Comparison of ENCODE assay signal across 8 cellular contexts in the genomic region with DNA sequence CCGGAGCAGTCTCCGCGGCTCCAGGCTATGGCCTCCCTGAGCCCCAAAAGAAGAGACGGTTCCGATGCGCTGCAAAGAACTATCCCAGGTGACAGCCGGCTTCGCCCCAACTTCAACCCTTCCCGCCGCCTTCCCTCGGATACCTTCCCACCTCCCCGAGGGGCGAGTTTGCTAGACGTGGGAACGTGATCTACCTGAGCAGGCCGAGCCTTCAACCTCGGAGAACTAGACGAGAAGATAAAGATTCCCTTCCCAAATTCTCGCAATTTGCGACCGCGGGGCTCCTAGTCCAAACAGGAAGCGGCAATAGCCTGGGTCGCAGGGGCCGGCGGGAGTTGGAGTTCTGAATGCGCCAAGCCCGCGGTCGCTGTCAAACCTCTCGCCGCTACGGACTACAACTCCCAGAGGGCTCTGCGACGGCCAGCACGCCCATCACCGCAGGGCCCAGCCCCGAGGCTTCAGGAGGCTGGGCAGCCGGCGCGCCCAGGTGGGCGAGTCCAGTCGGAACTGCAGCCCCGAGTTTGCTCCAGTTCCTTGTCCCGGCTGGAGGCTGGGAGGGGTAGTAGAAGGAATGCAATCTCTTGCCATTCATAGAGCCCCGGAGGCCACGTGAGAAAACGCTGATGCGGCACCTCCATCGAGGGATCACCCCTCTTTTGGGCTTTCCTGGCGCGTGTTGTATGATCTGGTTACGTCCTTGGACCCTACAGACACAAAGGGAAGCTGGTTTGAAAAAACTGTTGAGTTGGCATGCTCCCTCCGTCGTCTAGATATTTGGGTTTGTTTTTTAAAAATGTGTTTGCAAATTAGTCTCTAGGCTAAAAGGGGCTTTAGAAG. TPM values are rescaled to one million over a fixed set of nuclear protein-coding genes. Genes with fewer than 3 reads are reported as not detected.
DNase-seq lines count a peak whose midpoint lies in the region; ATAC-seq and TF ChIP-seq lines count a peak whose summit lies in the region.

Gene SLC38A9, minus strand, starts transcription at position 302 of the 837 bp plus-strand sequence. CDS start 14,366 bp downstream, outside the sequence.

- ATAC-seq in HG03442 (IDR thresholded peaks at IDR 0.05; ENCODE audit: unreplicated experiment) = peak; percentile 100
- ATAC-seq in activated CD4-positive, alpha-beta T cell treated with anti-CD3 and anti-CD28 coated beads for 36 hours = peak; percentile 100

- H3K9me3 Mint-ChIP-seq in activated CD4-positive, alpha-beta T cell treated with anti-CD3 and anti-CD28 coated beads for 36 hours (ENCODE audit: low read depth) = peaks cover 2% of the 10 kb centered on the region

- H3K27ac Mint-ChIP-seq in activated CD4-positive, alpha-beta T cell treated with anti-CD3 and anti-CD28 coated beads for 36 hours = peak within 1 kb of the TSS; percentile 92

- peak; percentile 97 for DNase-seq in Ammon's horn (ENCODE audit: low spot score)
- DNase-seq in GM19238 (ENCODE audit: insufficient read length, low spot score) = peak; percentile 80
- DNase-seq in NCI-H524 (lab: John Stamatoyannopoulos, UW) = peak; percentile 89 to 93
- peak; percentile 97 for DNase-seq in activated CD4-positive, alpha-beta T cell treated with anti-CD3 and anti-CD28 coated beads for 36 hours
- DNase-seq in colonic mucosa = peak; percentile 97
- peak; percentile 85 to 88 for DNase-seq in stimulated activated CD4-positive, alpha-beta T cell treated with anti-CD3 and anti-CD28 coated beads, Interleukin-1b, Interleukin-23, amount 100 ng/mL, for 4 hours (ENCODE audit: low read depth in 2 of 2)

- CTCF ChIA-PET in activated CD4-positive, alpha-beta T cell treated with anti-CD3 and anti-CD28 coated beads for 36 hours (lab: Charles Lee) = interaction anchor here (0.8 to 1.6 kb wide), 3 partner anchors 14 to 118 kb away, joined by 3 to 4 read pairs (median 3); no protein-coding TSS in a partner anchor

- peaks cover 6% of the 10 kb centered on the region for H3K36me3 Mint-ChIP-seq in activated CD4-positive, alpha-beta T cell treated with anti-CD3 and anti-CD28 coated beads for 36 hours (ENCODE audit: low read depth)

- H3K4me1 ChIP-seq in colonic mucosa = no peaks in the 10 kb centered on the region

- H3K4me3 Mint-ChIP-seq in activated CD4-positive, alpha-beta T cell treated with anti-CD3 and anti-CD28 coated beads for 36 hours = peak within 1 kb of the TSS; percentile 93

- H3K27ac ChIP-seq in colonic mucosa (peak within 1 kb of the TSS; percentile 39), layer of hippocampus (ENCODE audit: low read depth, low read length) (peak within 1 kb of the TSS; percentile 53)

- H3K9ac ChIP-seq in colonic mucosa (ENCODE audit: low read depth in 2 of 2, low read length in 2 of 2) = peak within 1 kb of the TSS; percentile 88 to 90

- no peak for TF ChIP-seq CTCF in colonic mucosa (IDR thresholded peaks at IDR 0.05)

- peaks cover 24% of the 10 kb centered on the region for H3K4me1 Mint-ChIP-seq in activated CD4-positive, alpha-beta T cell treated with anti-CD3 and anti-CD28 coated beads for 36 hours

- H3K9me3 ChIP-seq in colonic mucosa = no peaks in the 10 kb centered on the region

- POLR2A ChIA-PET in activated CD4-positive, alpha-beta T cell treated with anti-CD3 and anti-CD28 coated beads for 36 hours (lab: Charles Lee) = no interaction called here

- H3K4me3 ChIP-seq in colonic mucosa = peak within 1 kb of the TSS; percentile 93

- H3K27me3 ChIP-seq in colonic mucosa (no peaks in the 10 kb centered on the region), layer of hippocampus (ENCODE audit: control insufficient read depth, insufficient read depth, low read length) (no peaks in the 10 kb centered on the region)

- no peaks in the 10 kb centered on the region for H3K27me3 Mint-ChIP-seq in activated CD4-positive, alpha-beta T cell treated with anti-CD3 and anti-CD28 coated beads for 36 hours

- no peaks in the 10 kb centered on the region for H3K36me3 ChIP-seq in colonic mucosa

- intact Hi-C loops in activated CD4-positive, alpha-beta T cell treated with anti-CD3 and anti-CD28 coated beads for 36 hours (cut with DNase I, micrococcal nuclease) = loop anchor here (1.0 to 10.0 kb wide), 9 partner anchors 45 to 1461 kb away; partner anchors contain the start of genes ARL15 (in 1 of the 2), CDC20B (in 1 of the 2), DHX29 (in 1 of the 2) and MTREX (in 1 of the 2)
- intact Hi-C loops in colonic mucosa (cut with DNase I) = no loop called here

RNA-seq across cellular contexts. Expression of gene SLC38A9, which starts in this region (rescaled TPM):
- 10 to 100 TPM; 12.9 to 16.2 TPM for total RNA-seq in activated CD4-positive, alpha-beta T cell treated with anti-CD3 and anti-CD28 coated beads for 36 hours
- total RNA-seq in colonic mucosa = 10 to 100 TPM; 17.3 to 20.0 TPM

Comparison
In these comparisons a context has a peak if more than half of its experiments do, and no peak if none do; other contexts are left out.
1. Peak in every context shown above with its lines: DNase-seq, ATAC-seq, H3K4me3 ChIP-seq and H3K27ac ChIP-seq.